16 cellular contexts compared by ENCODE assay signal in genomic region chr5:91305640-91306039, GRCh38.
DNase-seq lines count a peak whose midpoint lies in the region; ATAC-seq and TF ChIP-seq lines count a peak whose summit lies in the region.
"Had no signal": no experiment of that assay in that cellular context is flagged by ENCODE, and none has a peak within 500 bp of the region (broad histone marks: within the 10 kb centered on the region; RNA-seq: fewer than 3 reads in every experiment).

No MANE protein-coding gene starts in this region.

- H3F3A ChIP-seq in GM23338 (replicated peaks; ENCODE audit: low read depth): no peaks in the 10 kb centered on the region

- in situ Hi-C loops in Panc1 (cut with HindIII; ENCODE audit: low pct_unique_long_range_greater_than_20kb, low sequenced_read_pairs): no loop called here

- H3K27me3 Mint-ChIP-seq in GM23338 (ENCODE audit: insufficient read depth, low read depth, poor library complexity): no peaks in the 10 kb centered on the region
- no peaks in the 10 kb centered on the region for H3K27me3 Mint-ChIP-seq in activated CD4-positive, alpha-beta memory T cell treated with anti-CD3 and anti-CD28 coated beads for 36 hours

- H3K27ac Mint-ChIP-seq in GM23338: no peak overlapping the region
- H3K27ac Mint-ChIP-seq in activated CD4-positive, alpha-beta memory T cell treated with anti-CD3 and anti-CD28 coated beads for 36 hours: no peak overlapping the region

- POLR2A ChIA-PET in Panc1 (lab: Charles Lee): no interaction called here
- POLR2A ChIA-PET in activated CD4-positive, alpha-beta memory T cell treated with anti-CD3 and anti-CD28 coated beads for 36 hours (lab: Charles Lee): interaction anchor here (1.3 kb wide), 1 partner anchor 75 kb away, joined by 4 read pairs; no protein-coding TSS in a partner anchor

- H3K4me1 ChIP-seq in GM23338 (ENCODE audit: insufficient read depth): no peaks in the 10 kb centered on the region
- H3K4me1 ChIP-seq in Panc1 (ENCODE audit: control insufficient read depth, insufficient read depth, low read length): peaks cover 6% of the 10 kb centered on the region
- H3K4me1 ChIP-seq in mesenchymal stem cell (ENCODE audit: control insufficient read depth, insufficient read depth, low read depth, low read length): peaks cover 4% of the 10 kb centered on the region
- peaks cover 29% of the 10 kb centered on the region for H3K4me1 ChIP-seq in suprapubic skin
- peaks cover 0 to 14% (median 3%) of the 10 kb centered on the region in 4 donors for H3K4me1 ChIP-seq in tibial nerve
- H3K4me1 ChIP-seq: BE2C had no signal

- H3K9me3 Mint-ChIP-seq in GM23338: no peaks in the 10 kb centered on the region
- no peaks in the 10 kb centered on the region for H3K9me3 Mint-ChIP-seq in activated CD4-positive, alpha-beta memory T cell treated with anti-CD3 and anti-CD28 coated beads for 36 hours
- H3K9me3 Mint-ChIP-seq: CD8-positive, alpha-beta memory T cell; HFFc6 had no signal

- no peak overlapping the region for H2BK12ac ChIP-seq in mesenchymal stem cell (ENCODE audit: low read length in 2 of 2)

- H3K23ac ChIP-seq in mesenchymal stem cell (ENCODE audit: low read length in 2 of 2): no peak overlapping the region

- no peak for TF ChIP-seq POLR2A in suprapubic skin (IDR thresholded peaks at IDR 0.05)
- TF ChIP-seq POLR2A in tibial nerve (IDR thresholded peaks at IDR 0.05): no peak

- no peaks in the 10 kb centered on the region for H3K9me2 ChIP-seq in GM23338 (ENCODE audit: insufficient read depth)
- H3K9me2 ChIP-seq: SK-N-SH had no signal

- no peak overlapping the region for H2BK5ac ChIP-seq in mesenchymal stem cell (ENCODE audit: low read depth, low read length, poor library complexity, severe bottlenecking)

- H3K9me3 ChIP-seq in Panc1 (ENCODE audit: control insufficient read depth, insufficient read depth, low read depth, low read length) (no peaks in the 10 kb centered on the region), mesenchymal stem cell (ENCODE audit: control insufficient read depth, low read length) (no peaks in the 10 kb centered on the region), suprapubic skin (no peaks in the 10 kb centered on the region), tibial nerve (no peaks in the 10 kb centered on the region)
- H3K9me3 ChIP-seq: BE2C, SK-N-SH had no signal

- intact Hi-C loops in Panc1 (cut with micrococcal nuclease; ENCODE audit: unreplicated experiment): no loop called here
- intact Hi-C loops in activated CD4-positive, alpha-beta memory T cell treated with anti-CD3 and anti-CD28 coated beads for 36 hours (cut with micrococcal nuclease): no loop called here

- no peaks in the 10 kb centered on the region for H3K79me2 ChIP-seq in GM23338 (replicated peaks; ENCODE audit: insufficient read depth)

- H3K27ac ChIP-seq in GM23338 (ENCODE audit: low read depth) (no peak overlapping the region), Panc1 (ENCODE audit: low read length) (peak overlapping the region; percentile 18; the same call in 1 of the 2 replicates), mesenchymal stem cell (ENCODE audit: low read length, poor library complexity, severe bottlenecking) (no peak overlapping the region), suprapubic skin (peak overlapping the region; percentile 64), tibial nerve (no peak overlapping the region)

- H2BK120ac ChIP-seq in mesenchymal stem cell (ENCODE audit: low read depth, low read length): no peak overlapping the region

- no peaks in the 10 kb centered on the region for H3K79me1 ChIP-seq in mesenchymal stem cell (replicated peaks; ENCODE audit: low read length, poor library complexity, severe bottlenecking)

- no peaks in the 10 kb centered on the region for H3K4me1 Mint-ChIP-seq in GM23338
- H3K4me1 Mint-ChIP-seq in activated CD4-positive, alpha-beta memory T cell treated with anti-CD3 and anti-CD28 coated beads for 36 hours (ENCODE audit: low read depth): no peaks in the 10 kb centered on the region

- H3K27me3 ChIP-seq in GM23338 (ENCODE audit: insufficient read depth): no peaks in the 10 kb centered on the region
- H3K27me3 ChIP-seq in Panc1 (ENCODE audit: control insufficient read depth, insufficient read depth, low read length): no peaks in the 10 kb centered on the region
- H3K27me3 ChIP-seq in mesenchymal stem cell (ENCODE audit: control insufficient read depth in 1 of 2, insufficient read depth in 1 of 2, low read length in 2 of 2): no peaks in the 10 kb centered on the region
- no peaks in the 10 kb centered on the region for H3K27me3 ChIP-seq in suprapubic skin
- no peaks in the 10 kb centered on the region for H3K27me3 ChIP-seq in tibial nerve
- H3K27me3 ChIP-seq: BE2C had no signal

- no peak overlapping the region for H4K91ac ChIP-seq in mesenchymal stem cell (ENCODE audit: low read length)

- no peaks in the 10 kb centered on the region for H4K20me1 ChIP-seq in GM23338 (replicated peaks; ENCODE audit: insufficient read depth)

- H3K9ac ChIP-seq in mesenchymal stem cell (ENCODE audit: low read length): peak overlapping the region; percentile 84
- H3K9ac ChIP-seq: SK-N-SH had no signal

- H3K36me3 Mint-ChIP-seq in GM23338 (ENCODE audit: low read depth): no peaks in the 10 kb centered on the region
- H3K36me3 Mint-ChIP-seq in activated CD4-positive, alpha-beta memory T cell treated with anti-CD3 and anti-CD28 coated beads for 36 hours: no peaks in the 10 kb centered on the region
- H3K36me3 Mint-ChIP-seq: CD8-positive, alpha-beta memory T cell had no signal

- DNase-seq in GM23338 (ENCODE audit: low spot score): no peak
- no peak for DNase-seq in Panc1 (ENCODE audit: low read depth, low spot score)
- no peak for DNase-seq in mesenchymal stem cell
- DNase-seq in suprapubic skin (ENCODE audit: low spot score in 2 of 2): no peak
- no peak for DNase-seq in tibial nerve (ENCODE audit: low spot score in 2 of 2)
- no peak for DNase-seq in activated CD4-positive, alpha-beta memory T cell treated with anti-CD3 and anti-CD28 coated beads for 36 hours
- DNase-seq: BE2C; CD8-positive, alpha-beta memory T cell; DMS79 treated with DMSO at 0.1 percent for 48 hours; HFFc6; NCI-H187; NCI-H345; NCI-H526; SHP77; SK-N-SH had no signal

- H4K8ac ChIP-seq in mesenchymal stem cell (ENCODE audit: low read length): no peak overlapping the region

- TF ChIP-seq EP300 in suprapubic skin (IDR thresholded peaks at IDR 0.05): no peak
- no peak for TF ChIP-seq EP300 in tibial nerve (IDR thresholded peaks at IDR 0.05)

- H2BK15ac ChIP-seq in mesenchymal stem cell (ENCODE audit: low read depth, poor library complexity, severe bottlenecking): no peak overlapping the region

- H2AFZ ChIP-seq in GM23338 (peak overlapping the region; percentile 43), mesenchymal stem cell (ENCODE audit: low read depth, low read length) (no peak overlapping the region)

- H3K36me3 ChIP-seq in GM23338 (ENCODE audit: insufficient read depth) (no peaks in the 10 kb centered on the region), Panc1 (ENCODE audit: control insufficient read depth, insufficient read depth, low read length) (no peaks in the 10 kb centered on the region), mesenchymal stem cell (ENCODE audit: control insufficient read depth in 1 of 2, insufficient read depth in 2 of 2, low read depth in 1 of 2, low read length in 2 of 2) (no peaks in the 10 kb centered on the region), suprapubic skin (no peaks in the 10 kb centered on the region), tibial nerve (no peaks in the 10 kb centered on the region)
- H3K36me3 ChIP-seq: BE2C had no signal

- H3K4me2 ChIP-seq in GM23338 (no peak overlapping the region), mesenchymal stem cell (ENCODE audit: low read length, poor library complexity, severe bottlenecking) (no peak overlapping the region)
- H3K4me2 ChIP-seq: SK-N-SH had no signal

- no peak overlapping the region for H3K4me3 ChIP-seq in GM23338
- no peak overlapping the region for H3K4me3 ChIP-seq in Panc1 (ENCODE audit: low read depth in 2 of 2, low read length in 2 of 2)
- no peak overlapping the region for H3K4me3 ChIP-seq in mesenchymal stem cell (ENCODE audit: insufficient read depth in 1 of 2, low read depth in 1 of 2, low read length in 2 of 2)
- H3K4me3 ChIP-seq in suprapubic skin: no peak overlapping the region
- H3K4me3 ChIP-seq in tibial nerve: no peak overlapping the region

- CTCF ChIA-PET in Panc1 (lab: Charles Lee): interaction anchor here (1.0 kb wide), 1 partner anchor 45 kb away, joined by 3 read pairs; no protein-coding TSS in a partner anchor
- CTCF ChIA-PET in activated CD4-positive, alpha-beta memory T cell treated with anti-CD3 and anti-CD28 coated beads for 36 hours (lab: Charles Lee): interaction anchor here (0.6 kb wide), 1 partner anchor 569 kb away, joined by 6 read pairs; no protein-coding TSS in a partner anchor

- BruUV-seq in Panc1 (replicated peaks; lab: Mats Ljungman, UMichigan): no TSS peak

- no peak overlapping the region for H2AK5ac ChIP-seq in mesenchymal stem cell (ENCODE audit: low read length, severe bottlenecking)

- H3K4ac ChIP-seq in mesenchymal stem cell (ENCODE audit: low read depth in 1 of 2, low read length in 2 of 2): no peak overlapping the region

- TF ChIP-seq CTCF in GM23338 (conservative IDR thresholded peaks at IDR 0.05; ENCODE audit: low read depth in 2 of 2) (no peak), Panc1 (IDR thresholded peaks at IDR 0.05) (no peak), suprapubic skin (IDR thresholded peaks at IDR 0.05) (no peak), tibial nerve (IDR thresholded peaks at IDR 0.05) (no peak)

- H3K4me3 Mint-ChIP-seq in GM23338: no peak overlapping the region
- H3K4me3 Mint-ChIP-seq in activated CD4-positive, alpha-beta memory T cell treated with anti-CD3 and anti-CD28 coated beads for 36 hours: no peak overlapping the region
- H3K4me3 Mint-ChIP-seq: CD8-positive, alpha-beta memory T cell; HFFc6 had no signal

- no peak overlapping the region for H3K14ac ChIP-seq in mesenchymal stem cell (ENCODE audit: low read length in 2 of 2)

- ATAC-seq in GM23338 (no peak), Panc1 (no peak), HG03025 (IDR thresholded peaks at IDR 0.05; ENCODE audit: low FRiP score, unreplicated experiment) (no peak)

- H3K18ac ChIP-seq in mesenchymal stem cell (ENCODE audit: low read depth in 1 of 2, low read length in 2 of 2): peak overlapping the region in 1 of 2 experiments; percentile 33

Comparison
In these comparisons a context has a peak if more than half of its experiments do, and no peak if none do; other contexts are left out.
1. H3K27ac ChIP-seq: peak in Panc1 (single experiment) and suprapubic skin (single experiment); none in GM23338 (single experiment), mesenchymal stem cell (single experiment) and tibial nerve (0 of 4).